Comparison of ENCODE assay signal across 22 cellular contexts in genomic region chr9:106051573-106051972, GRCh38.
DNase-seq lines count a peak whose midpoint lies in the region; ATAC-seq, FAIRE-seq and TF ChIP-seq lines count a peak whose summit lies in the region.
"Had no signal": no experiment of that assay in that cellular context is flagged by ENCODE, and none has a peak within 500 bp of the region (broad histone marks: within the 10 kb centered on the region; RNA-seq: fewer than 3 reads in every experiment).

No MANE protein-coding gene starts in this region.

- H3K36me3 ChIP-seq in Loucy (ENCODE audit: insufficient read depth, low read length) (no peaks in the 10 kb centered on the region), neural progenitor cell (no peaks in the 10 kb centered on the region), small intestine (ENCODE audit: control insufficient read depth in 2 of 2, insufficient read depth in 2 of 2, low read length in 2 of 2) (no peaks in the 10 kb centered on the region)
- H3K36me3 ChIP-seq: BLaER1 treated with 17β-estradiol and CSF1 and Interleukin-3, amounts not matched to agents 10 nM and 100 nM had no signal

- H2AFZ ChIP-seq in Loucy (ENCODE audit: low read length), result peak overlapping the region; percentile 54; the same call in 1 of the 2 replicates
- peak overlapping the region; percentile 76 for H2AFZ ChIP-seq in neural progenitor cell (replicated peaks)

- H3K4me3 ChIP-seq in Loucy (ENCODE audit: low read length, poor library complexity, severe bottlenecking) (no peak overlapping the region), neural progenitor cell (no peak overlapping the region), small intestine (ENCODE audit: low read depth in 1 of 2, low read length in 2 of 2) (no peak overlapping the region)
- H3K4me3 ChIP-seq: A549; BLaER1 treated with 17β-estradiol and CSF1 and Interleukin-3, amounts not matched to agents 10 nM and 100 nM had no signal

- H3K27ac ChIP-seq in VCaP (peak overlapping the region; percentile 4; the same call in 1 of the 2 replicates), neural progenitor cell (no peak overlapping the region), small intestine (ENCODE audit: low read depth in 1 of 2, low read length in 1 of 2) (no peak overlapping the region)
- H3K27ac ChIP-seq: 22Rv1; A549; BLaER1 treated with 17β-estradiol and CSF1 and Interleukin-3, amounts not matched to agents 10 nM and 100 nM; C4-2B had no signal

- no peaks in the 10 kb centered on the region for H3K27me3 Mint-ChIP-seq in neural progenitor cell (ENCODE audit: insufficient read depth, low read depth)
- H3K27me3 Mint-ChIP-seq: B cell; CD4-positive, alpha-beta T cell had no signal

- TF ChIP-seq CTCF in Loucy (conservative IDR thresholded peaks at IDR 0.05; ENCODE audit: low read length) (no peak), VCaP (conservative IDR thresholded peaks at IDR 0.05) (no peak), neural progenitor cell (IDR thresholded peaks at IDR 0.05) (no peak), omental fat pad (IDR thresholded peaks at IDR 0.05) (no peak)

- peaks cover 5% of the 10 kb centered on the region for H3K9me3 Mint-ChIP-seq in neural progenitor cell

- no peaks in the 10 kb centered on the region for H3K36me3 Mint-ChIP-seq in neural progenitor cell
- H3K36me3 Mint-ChIP-seq: CD8-positive, alpha-beta T cell had no signal

- H3K4me3 Mint-ChIP-seq in neural progenitor cell, result no peak overlapping the region
- H3K4me3 Mint-ChIP-seq: B cell; CD4-positive, alpha-beta T cell; CD8-positive, alpha-beta T cell had no signal

- 82 to 83% (median 82%) methylated on average over 3 of the region's 3 CpGs for WGBS in small intestine, 3 donors

- no peak overlapping the region for H3K9ac ChIP-seq in Loucy (ENCODE audit: low read depth, low read length, poor library complexity, severe bottlenecking)
- H3K9ac ChIP-seq in neural progenitor cell, result no peak overlapping the region
- H3K9ac ChIP-seq: BLaER1 treated with 17β-estradiol and CSF1 and Interleukin-3, amounts not matched to agents 10 nM and 100 nM had no signal

- ATAC-seq in HG02763 (IDR thresholded peaks at IDR 0.05; ENCODE audit: unreplicated experiment) (no peak), omental fat pad (ENCODE audit: low FRiP score) (no peak)
- ATAC-seq: A549; CD8-positive, alpha-beta T cell had no signal

- no peak for FAIRE-seq in small intestine (lab: Jason Lieb, UNC)
- FAIRE-seq: A549, D721Med, G401.6, GM12891, GM19239 had no signal

- no peak for DNase-seq in neural progenitor cell (ENCODE audit: low spot score)
- no peak for DNase-seq in omental fat pad (ENCODE audit: low spot score)
- no peak for DNase-seq in small intestine
- DNase-seq: AML-193; Caco-2; Calu3; CD4-positive, alpha-beta T cell; CD8-positive, alpha-beta T cell; DMS79 treated with DMSO at 0.1 percent for 48 hours; GF-D8 had no signal

- no peak overlapping the region for H3K27ac Mint-ChIP-seq in neural progenitor cell
- H3K27ac Mint-ChIP-seq: B cell; CD4-positive, alpha-beta T cell; CD8-positive, alpha-beta T cell had no signal

- no peaks in the 10 kb centered on the region for H3K9me2 ChIP-seq in Loucy (replicated peaks; ENCODE audit: low read depth, low read length)

- H4K20me1 ChIP-seq in Loucy (ENCODE audit: insufficient read depth, low read length, poor library complexity, severe bottlenecking) (no peaks in the 10 kb centered on the region), neural progenitor cell (ENCODE audit: low read depth) (no peaks in the 10 kb centered on the region)
- H4K20me1 ChIP-seq: BLaER1 treated with 17β-estradiol and CSF1 and Interleukin-3, amounts not matched to agents 10 nM and 100 nM had no signal

- H3K4me1 ChIP-seq in Loucy (ENCODE audit: insufficient read depth, low read length, poor library complexity, severe bottlenecking) (peaks cover 12% of the 10 kb centered on the region), neural progenitor cell (peaks cover 9% of the 10 kb centered on the region), small intestine (ENCODE audit: control insufficient read depth in 2 of 2, insufficient read depth in 1 of 2, low read depth in 1 of 2, low read length in 1 of 2) (no peaks in the 10 kb centered on the region)
- H3K4me1 ChIP-seq: A549; BLaER1 treated with 17β-estradiol and CSF1 and Interleukin-3, amounts not matched to agents 10 nM and 100 nM; Caco-2 had no signal

- H3K27me3 ChIP-seq in Loucy (ENCODE audit: insufficient read depth, low read length, poor library complexity, severe bottlenecking), result no peaks in the 10 kb centered on the region
- H3K27me3 ChIP-seq in neural progenitor cell, result no peaks in the 10 kb centered on the region
- H3K27me3 ChIP-seq in small intestine (ENCODE audit: control insufficient read depth in 2 of 2, insufficient read depth in 2 of 2, low read length in 2 of 2), result no peaks in the 10 kb centered on the region
- H3K27me3 ChIP-seq: BLaER1 treated with 17β-estradiol and CSF1 and Interleukin-3, amounts not matched to agents 10 nM and 100 nM had no signal

- no peaks in the 10 kb centered on the region for H3F3A ChIP-seq in Loucy (ENCODE audit: low read depth)
- H3F3A ChIP-seq in neural progenitor cell (ENCODE audit: low read depth), result no peaks in the 10 kb centered on the region

- H3K4me2 ChIP-seq in Loucy (ENCODE audit: low read depth, low read length, poor library complexity, severe bottlenecking) (no peak overlapping the region), neural progenitor cell (no peak overlapping the region)
- H3K4me2 ChIP-seq: A549; BLaER1 treated with 17β-estradiol and CSF1 and Interleukin-3, amounts not matched to agents 10 nM and 100 nM had no signal

- H3K4me1 Mint-ChIP-seq in neural progenitor cell, result peaks cover 11% of the 10 kb centered on the region
- H3K4me1 Mint-ChIP-seq: B cell had no signal

- no peaks in the 10 kb centered on the region for H3K9me3 ChIP-seq in Loucy (ENCODE audit: insufficient read depth, low read depth, low read length)
- no peaks in the 10 kb centered on the region for H3K9me3 ChIP-seq in neural progenitor cell (ENCODE audit: low read depth)
- H3K9me3 ChIP-seq in small intestine (ENCODE audit: control insufficient read depth, low read depth), result no peaks in the 10 kb centered on the region
- H3K9me3 ChIP-seq: A549, Caco-2 had no signal

- H3K79me2 ChIP-seq in Loucy (ENCODE audit: insufficient read depth, low read length), result no peaks in the 10 kb centered on the region
- no peaks in the 10 kb centered on the region for H3K79me2 ChIP-seq in neural progenitor cell (ENCODE audit: low read depth)
